In the genomic region with DNA sequence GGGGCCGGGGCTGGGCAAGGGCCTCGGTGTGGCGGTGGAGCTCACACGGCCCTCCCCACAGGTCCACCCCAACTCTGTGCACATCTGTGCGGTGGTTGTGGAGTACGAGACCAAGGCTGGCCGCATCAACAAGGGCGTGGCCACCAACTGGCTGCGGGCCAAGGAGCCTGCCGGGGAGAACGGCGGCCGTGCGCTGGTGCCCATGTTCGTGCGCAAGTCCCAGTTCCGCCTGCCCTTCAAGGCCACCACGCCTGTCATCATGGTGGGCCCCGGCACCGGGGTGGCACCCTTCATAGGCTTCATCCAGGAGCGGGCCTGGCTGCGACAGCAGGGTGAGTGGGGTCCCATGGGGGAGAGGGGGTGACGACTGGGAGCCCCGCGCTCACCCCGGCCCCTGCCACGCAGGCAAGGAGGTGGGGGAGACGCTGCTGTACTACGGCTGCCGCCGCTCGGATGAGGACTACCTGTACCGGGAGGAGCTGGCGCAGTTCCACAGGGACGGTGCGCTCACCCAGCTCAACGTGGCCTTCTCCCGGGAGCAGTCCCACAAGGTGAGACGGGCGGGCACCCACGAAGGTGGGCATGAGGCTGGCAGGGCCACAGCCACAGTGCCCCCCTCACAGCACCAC, we compare ENCODE assay signal across 21 cellular contexts. TPM values are rescaled to one million over a fixed set of nuclear protein-coding genes. Genes with fewer than 3 reads are reported as not detected.
DNase-seq lines count a peak whose midpoint lies in the region; ATAC-seq, FAIRE-seq and TF ChIP-seq lines count a peak whose summit lies in the region.
"Had no signal": no experiment of that assay in that cellular context is flagged by ENCODE, and none has a peak within 500 bp of the region (broad histone marks: within the 10 kb centered on the region; RNA-seq: fewer than 3 reads in every experiment).

No MANE protein-coding gene starts in this region.

- H3K9me3 ChIP-seq in HEK293 (ENCODE audit: control insufficient read depth, insufficient read depth, low read depth, low read length), result no peaks in the 10 kb centered on the region
- H3K9me3 ChIP-seq in kidney (ENCODE audit: control insufficient read depth in 1 of 2, low read length in 2 of 2), result no peaks in the 10 kb centered on the region
- H3K9me3 ChIP-seq: esophagus muscularis mucosa, left lung, tibial artery had no signal

- H3K4me3 ChIP-seq in HEK293 (ENCODE audit: low read depth, low read length), result no peak overlapping the region
- no peak overlapping the region for H3K4me3 ChIP-seq in kidney (ENCODE audit: low read length in 2 of 2)
- H3K4me3 ChIP-seq: esophagus muscularis mucosa, left lung, tibial artery had no signal

- POLR2A ChIA-PET in HEK293 (lab: Yijun Ruan, JAX), result interaction anchor here (0.8 kb wide), 1 partner anchor 15 kb away, joined by 3 read pairs; no protein-coding TSS in a partner anchor
- POLR2A ChIA-PET in RWPE1 (lab: Yijun Ruan, JAX; ENCODE audit: low non-redundant PET), result interaction anchor here (0.6 kb wide), 1 partner anchor 13 kb away, joined by 3 read pairs; no protein-coding TSS in a partner anchor

- FAIRE-seq in kidney (lab: Jason Lieb, UNC), result no peak

- H3K27ac ChIP-seq in HEK293 (ENCODE audit: extremely low read depth, low read depth, low read length), result no peak overlapping the region
- H3K27ac ChIP-seq in RWPE1, result 0 out of 2 replicates have a peak overlapping the region, but pooled peaks have one; percentile 7
- no peak overlapping the region for H3K27ac ChIP-seq in kidney (ENCODE audit: low read depth in 2 of 2, low read length in 2 of 2)
- H3K27ac ChIP-seq: left lung had no signal

- TF ChIP-seq CTCF in HEK293 (tag by site-specific recombination; IDR thresholded peaks at IDR 0.05), result no peak
- TF ChIP-seq CTCF in RWPE1 (conservative IDR thresholded peaks at IDR 0.05; ENCODE audit: low read depth), result no peak
- no peak for TF ChIP-seq CTCF in kidney (IDR thresholded peaks at IDR 0.05; ENCODE audit: borderline replicate concordance, extremely low read depth, insufficient read depth)

- no peak for ATAC-seq in HG02938 (IDR thresholded peaks at IDR 0.05; ENCODE audit: unreplicated experiment)
- ATAC-seq: activated CD8-positive, alpha-beta memory T cell treated with anti-CD3 and anti-CD28 coated beads, Interleukin-2, amount 10 ng/mL, durations not matched to agents 7 days and 5 days; CD8-positive, alpha-beta T cell; left lung; stimulated activated naive B cell treated with anti-CD40 and anti-IgM and Interleukin-4, amounts not matched to agents 10 μg/mL and 1 μg/mL and 100 μg/mL, for 72 hours had no signal

- CTCF ChIA-PET in HEK293 (lab: Yijun Ruan, JAX) (interaction anchor here (1.2 kb wide), 1 partner anchor 35 kb away, joined by 4 read pairs; no protein-coding TSS in a partner anchor), RWPE1 (lab: Yijun Ruan, JAX) (interaction anchor here (1.4 kb wide), 1 partner anchor 13 kb away, joined by 3 read pairs; no protein-coding TSS in a partner anchor)

- no peak overlapping the region for H3K9ac ChIP-seq in kidney (ENCODE audit: low read length in 2 of 2)

- H3K4me1 ChIP-seq in HEK293 (ENCODE audit: control insufficient read depth, insufficient read depth, low read length) (no peaks in the 10 kb centered on the region), kidney (ENCODE audit: control insufficient read depth in 1 of 2, insufficient read depth in 1 of 2, low read depth in 1 of 2, low read length in 2 of 2) (peaks cover 8 to 10% of the 10 kb centered on the region in 2 donors)

- DNase-seq in RWPE1 (ENCODE audit: low spot score) (no peak), kidney (peak; percentile 79), posterior vena cava (ENCODE audit: low spot score) (peak; percentile 86), T-helper 9 cell (no peak), DMS114 treated with DMSO at 0.1 percent for 48 hours (lab: John Stamatoyannopoulos, UW; ENCODE audit: unreplicated experiment) (no peak), OCI-M2 (lab: John Stamatoyannopoulos, UW; ENCODE audit: unreplicated experiment) (no peak)
- DNase-seq: activated CD4-positive, alpha-beta T cell treated with anti-CD3 and anti-CD28 coated beads for 4 hours; activated CD8-positive, alpha-beta memory T cell treated with anti-CD3 and anti-CD28 coated beads, Interleukin-2, amount 10 ng/mL, durations not matched to agents 7 days and 5 days; CD8-positive, alpha-beta T cell; DMS79 treated with DMSO at 0.1 percent for 48 hours; effector memory CD4-positive, alpha-beta T cell; NCI-H1105; NCI-H2029 treated with DMSO at 0.1 percent for 48 hours; NCI-H446; occipital lobe; stimulated activated naive B cell treated with anti-CD40 and anti-IgM and Interleukin-4, amounts not matched to agents 10 μg/mL and 1 μg/mL and 100 μg/mL, for 72 hours had no signal

- peaks cover 0 to 50% of the 10 kb centered on the region in 2 experiments; a peak in 1 of 3 replicates for H3K36me3 ChIP-seq in HEK293 (ENCODE audit: control insufficient read depth in 2 of 2, insufficient read depth in 1 of 2, low read length in 2 of 2)
- H3K36me3 ChIP-seq in kidney (ENCODE audit: control insufficient read depth in 1 of 2, insufficient read depth in 2 of 2, low read length in 2 of 2), result peaks cover 11 to 17% of the 10 kb centered on the region in 2 donors

- intact Hi-C loops in kidney (cut with DNase I), result no loop called here
- intact Hi-C loops in posterior vena cava (cut with DNase I), result no loop called here

TF ChIP-seq in HEK293, 187 proteins besides CTCF, POLR2A, EP300 and RAD21:
- no peak for TF ChIP-seq ZNF785 (tag by site-specific recombination; IDR thresholded peaks at IDR 0.05)
- TF ChIP-seq, protein P1, sequence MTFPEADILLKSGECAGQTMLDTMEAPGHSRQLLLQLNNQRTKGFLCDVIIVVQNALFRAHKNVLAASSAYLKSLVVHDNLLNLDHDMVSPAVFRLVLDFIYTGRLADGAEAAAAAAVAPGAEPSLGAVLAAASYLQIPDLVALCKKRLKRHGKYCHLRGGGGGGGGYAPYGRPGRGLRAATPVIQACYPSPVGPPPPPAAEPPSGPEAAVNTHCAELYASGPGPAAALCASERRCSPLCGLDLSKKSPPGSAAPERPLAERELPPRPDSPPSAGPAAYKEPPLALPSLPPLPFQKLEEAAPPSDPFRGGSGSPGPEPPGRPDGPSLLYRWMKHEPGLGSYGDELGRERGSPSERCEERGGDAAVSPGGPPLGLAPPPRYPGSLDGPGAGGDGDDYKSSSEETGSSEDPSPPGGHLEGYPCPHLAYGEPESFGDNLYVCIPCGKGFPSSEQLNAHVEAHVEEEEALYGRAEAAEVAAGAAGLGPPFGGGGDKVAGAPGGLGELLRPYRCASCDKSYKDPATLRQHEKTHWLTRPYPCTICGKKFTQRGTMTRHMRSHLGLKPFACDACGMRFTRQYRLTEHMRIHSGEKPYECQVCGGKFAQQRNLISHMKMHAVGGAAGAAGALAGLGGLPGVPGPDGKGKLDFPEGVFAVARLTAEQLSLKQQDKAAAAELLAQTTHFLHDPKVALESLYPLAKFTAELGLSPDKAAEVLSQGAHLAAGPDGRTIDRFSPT (tag by site-specific recombination; IDR thresholded peaks at IDR 0.05), result peak; percentile 44; the same call in 1 of the 2 replicates
- no peak for TF ChIP-seq ZNF362 (tag by site-specific recombination; IDR thresholded peaks at IDR 0.05)

RNA-seq across cellular contexts. Expression of gene TMEM120A, which starts 8.8 kb away (rescaled TPM):
- total RNA-seq in kidney (47.0 TPM), posterior vena cava (10 to 100 TPM; 54.2 to 55.3 TPM)
- 141 TPM for polyA plus RNA-seq in kidney (ENCODE audit: insufficient read depth, low read depth, low replicate concordance)

Comparison
In these comparisons a context has a peak if more than half of its experiments do, and no peak if none do; other contexts are left out.
1. DNase-seq: peak in kidney (single experiment) and posterior vena cava (single experiment); none in RWPE1 (single experiment), T-helper 9 cell (single experiment), DMS114 treated with DMSO at 0.1 percent for 48 hours (single experiment) and OCI-M2 (single experiment).